In genomic region chr16:89094252-89094901, GRCh38 we compare ENCODE assay signal across 8 cellular contexts. TPM values are rescaled to one million over a fixed set of nuclear protein-coding genes. Genes with fewer than 3 reads are reported as not detected.
DNase-seq lines count a peak whose midpoint lies in the region; ATAC-seq lines count a peak whose summit lies in the region.

No MANE protein-coding gene starts in this region.

- H3K4me1 ChIP-seq in CD4-positive, alpha-beta memory T cell (ENCODE audit: insufficient read depth, low read length), result peaks cover 56% of the 10 kb centered on the region
- H3K4me1 ChIP-seq in HUES48 (ENCODE audit: control insufficient read depth, insufficient read depth, low read length) (peaks cover 23% of the 10 kb centered on the region), right cardiac atrium (ENCODE audit: control insufficient read depth, insufficient read depth, low read length) (peaks cover 6% of the 10 kb centered on the region), skeletal muscle satellite cell (ENCODE audit: control insufficient read depth, insufficient read depth, low read length) (peaks cover 8% of the 10 kb centered on the region)

- ATAC-seq in activated T-helper 17 cell treated with anti-CD3 and anti-CD28 coated beads, Interleukin-2, amount 50 U/mL, for 72 hours (replicated peaks), result peak; percentile 8
- ATAC-seq in right cardiac atrium, result no peak

- intact Hi-C loops in CD4-positive, alpha-beta memory T cell (cut with micrococcal nuclease), result no loop called here
- intact Hi-C loops in right cardiac atrium (cut with DNase I), result loop anchor here in 1 of 4 donors (10.0 kb wide), 1 partner anchor 150 kb away; no protein-coding TSS in a partner anchor

- H3K9ac ChIP-seq in HUES48 (ENCODE audit: low read depth, low read length) (peak overlapping the region; percentile 62), skeletal muscle satellite cell (ENCODE audit: low read depth, low read length) (peak overlapping the region; percentile 95)

- WGBS in right cardiac atrium, result 13% methylated on average over 21 of the region's 21 CpGs

- peak overlapping the region; percentile 69 to 84 for H3K4me3 ChIP-seq in CD4-positive, alpha-beta memory T cell (ENCODE audit: low read length in 2 of 2)
- H3K4me3 ChIP-seq in HUES48 (ENCODE audit: low read depth, low read length), result peak overlapping the region; percentile 87
- H3K4me3 ChIP-seq in right cardiac atrium (ENCODE audit: low read length), result peak overlapping the region; percentile 94
- peak overlapping the region; percentile 96 for H3K4me3 ChIP-seq in skeletal muscle satellite cell (ENCODE audit: low read length)

- POLR2A ChIA-PET in CD4-positive, alpha-beta memory T cell (lab: Charles Lee; ENCODE audit: partially characterized antibody), result interaction anchor here (0.8 to 8.5 kb wide), 19 partner anchors 8 to 326 kb away, joined by 3 to 107 read pairs (median 4); partner anchors contain the start of gene ZNF778

- H3K27me3 Mint-ChIP-seq in CD4-positive, alpha-beta memory T cell, result peaks cover 5 to 10% of the 10 kb centered on the region in 2 donors
- H3K27me3 Mint-ChIP-seq in activated T-helper 17 cell treated with anti-CD3 and anti-CD28 coated beads, Interleukin-2, amount 50 U/mL, for 72 hours, result peaks cover 4% of the 10 kb centered on the region

- H3K27me3 ChIP-seq in CD4-positive, alpha-beta memory T cell (ENCODE audit: insufficient read depth, low read length), result no peaks in the 10 kb centered on the region
- H3K27me3 ChIP-seq in HUES48 (ENCODE audit: control insufficient read depth, insufficient read depth, low read length), result peaks cover 21% of the 10 kb centered on the region
- no peaks in the 10 kb centered on the region for H3K27me3 ChIP-seq in right cardiac atrium (ENCODE audit: control insufficient read depth, insufficient read depth)
- peaks cover 31% of the 10 kb centered on the region for H3K27me3 ChIP-seq in skeletal muscle satellite cell (ENCODE audit: control insufficient read depth, insufficient read depth, low read length)

- H3K9me3 ChIP-seq in CD4-positive, alpha-beta memory T cell (ENCODE audit: control insufficient read depth in 1 of 2, low read length in 2 of 2), result no peaks in the 10 kb centered on the region
- H3K9me3 ChIP-seq in HUES48 (ENCODE audit: control insufficient read depth, insufficient read depth, low read length), result no peaks in the 10 kb centered on the region
- no peaks in the 10 kb centered on the region for H3K9me3 ChIP-seq in right cardiac atrium (ENCODE audit: control insufficient read depth, low read length)
- H3K9me3 ChIP-seq in skeletal muscle satellite cell (replicated peaks; ENCODE audit: low read length), result no peaks in the 10 kb centered on the region

- peaks cover 3% of the 10 kb centered on the region for H3K36me3 ChIP-seq in CD4-positive, alpha-beta memory T cell (ENCODE audit: insufficient read depth, low read length)
- H3K36me3 ChIP-seq in HUES48 (ENCODE audit: control insufficient read depth, insufficient read depth, low read length) (0 out of 2 replicates have a peak, but pooled peaks cover 3% of the 10 kb centered on the region), skeletal muscle satellite cell (ENCODE audit: insufficient read depth, low read length) (no peaks in the 10 kb centered on the region)

- peaks cover 39 to 64% (median 52%) of the 10 kb centered on the region in 4 donors for H3K4me1 Mint-ChIP-seq in CD4-positive, alpha-beta memory T cell
- peaks cover 39% of the 10 kb centered on the region for H3K4me1 Mint-ChIP-seq in activated T-helper 17 cell treated with anti-CD3 and anti-CD28 coated beads, Interleukin-2, amount 50 U/mL, for 72 hours

- H3K27ac ChIP-seq in CD4-positive, alpha-beta memory T cell (ENCODE audit: low read depth, low read length), result peak overlapping the region; percentile 51
- H3K27ac ChIP-seq in HUES48 (ENCODE audit: low read depth, low read length), result no peak overlapping the region
- no peak overlapping the region for H3K27ac ChIP-seq in right cardiac atrium (ENCODE audit: low read length)
- no peak overlapping the region for H3K27ac ChIP-seq in caudate nucleus (ENCODE audit: low read depth, low read length)

- H3K4me3 Mint-ChIP-seq in CD4-positive, alpha-beta memory T cell, result peak overlapping the region; percentile 94 to 99 (median 97)
- peak overlapping the region; percentile 87 for H3K4me3 Mint-ChIP-seq in activated T-helper 17 cell treated with anti-CD3 and anti-CD28 coated beads, Interleukin-2, amount 50 U/mL, for 72 hours

- H3K9me3 Mint-ChIP-seq in CD4-positive, alpha-beta memory T cell, result no peaks in the 10 kb centered on the region
- no peaks in the 10 kb centered on the region for H3K9me3 Mint-ChIP-seq in activated T-helper 17 cell treated with anti-CD3 and anti-CD28 coated beads, Interleukin-2, amount 50 U/mL, for 72 hours

- peak in 2 of 5 donors; percentile 19 to 26 for DNase-seq in CD4-positive, alpha-beta memory T cell
- DNase-seq in right cardiac atrium (no peak), caudate nucleus (lab: John Stamatoyannopoulos, UW) (no peak), GDM1 (lab: John Stamatoyannopoulos, UW) (no peak), NCI-H510A treated with DMSO at 0.1 percent for 48 hours (lab: John Stamatoyannopoulos, UW) (no peak)

- CTCF ChIA-PET in CD4-positive, alpha-beta memory T cell (lab: Charles Lee; ENCODE audit: partially characterized antibody), result interaction anchor here (0.8 to 1.2 kb wide), 2 partner anchors 21 to 122 kb away, joined by 3 read pairs; no protein-coding TSS in a partner anchor

- H3K27ac Mint-ChIP-seq in CD4-positive, alpha-beta memory T cell, result peak overlapping the region; percentile 90 to 99 (median 97)
- peak overlapping the region; percentile 98 for H3K27ac Mint-ChIP-seq in activated T-helper 17 cell treated with anti-CD3 and anti-CD28 coated beads, Interleukin-2, amount 50 U/mL, for 72 hours

- H3K4me2 ChIP-seq in skeletal muscle satellite cell (ENCODE audit: low read length), result peak overlapping the region; percentile 99

- peaks cover 9 to 18% of the 10 kb centered on the region in 2 donors for H3K36me3 Mint-ChIP-seq in CD4-positive, alpha-beta memory T cell
- H3K36me3 Mint-ChIP-seq in activated T-helper 17 cell treated with anti-CD3 and anti-CD28 coated beads, Interleukin-2, amount 50 U/mL, for 72 hours (ENCODE audit: low read depth), result peaks cover 13% of the 10 kb centered on the region

RNA-seq across cellular contexts. Expression of gene ACSF3, which starts 0.7 kb away (rescaled TPM):
- 10 to 100 TPM; 65.3 to 71.2 TPM for total RNA-seq in CD4-positive, alpha-beta memory T cell
- 10 to 100 TPM; 30.4 to 34.6 TPM for polyA plus RNA-seq in CD4-positive, alpha-beta memory T cell
- 10 to 100 TPM; 35.4 to 47.9 TPM for total RNA-seq in activated T-helper 17 cell treated with anti-CD3 and anti-CD28 coated beads, Interleukin-2, amount 50 U/mL, for 72 hours
- total RNA-seq in right cardiac atrium, result 10 to 100 TPM; 13.9 to 22.4 (median 16.7) TPM
- polyA plus RNA-seq in right cardiac atrium, result 16.4 TPM
- 15.5 and 18.1 TPM in 2 replicates for total RNA-seq in skeletal muscle satellite cell (2012; rRNA removed)
